9 cellular contexts compared by ENCODE assay signal in the genomic region with DNA sequence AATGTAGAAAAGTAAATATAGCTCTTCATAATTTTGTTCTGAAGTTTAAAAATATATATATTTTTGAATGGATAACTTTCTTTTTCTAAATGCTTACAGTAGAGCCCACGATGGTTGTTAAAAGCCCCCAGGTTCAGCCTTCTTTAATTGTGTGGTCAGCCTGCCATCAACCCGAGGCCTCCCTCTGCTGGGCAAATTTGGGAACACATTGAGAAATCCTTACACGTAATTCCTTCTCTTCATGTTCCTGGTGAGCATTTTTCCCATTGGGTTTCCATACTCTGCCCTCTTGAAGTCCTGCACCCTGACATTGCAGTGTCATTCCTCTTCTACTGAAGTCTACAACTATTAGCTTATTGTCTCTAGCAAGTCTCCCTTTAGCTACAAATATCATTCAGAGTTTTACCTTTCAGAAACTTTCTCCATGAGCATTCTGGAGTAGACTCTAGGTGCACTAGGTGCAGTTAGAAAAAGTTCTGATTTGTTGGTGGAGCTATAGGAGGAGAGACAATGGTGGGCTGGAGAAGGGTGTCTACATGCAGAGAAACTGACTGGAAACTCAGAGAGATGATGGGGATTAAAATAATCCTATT. TPM values are rescaled to one million over a fixed set of nuclear protein-coding genes. Genes with fewer than 3 reads are reported as not detected.
DNase-seq lines count a peak whose midpoint lies in the region; ATAC-seq and TF ChIP-seq lines count a peak whose summit lies in the region.
"Had no signal": no experiment of that assay in that cellular context is flagged by ENCODE, and none has a peak within 500 bp of the region (broad histone marks: within the 10 kb centered on the region; RNA-seq: fewer than 3 reads in every experiment).

No MANE protein-coding gene starts in this region.

- DNase-seq in NCI-H1436 (lab: John Stamatoyannopoulos, UW) (peak; percentile 17), NCI-H1436 treated with DMSO at 0.1 percent for 48 hours (lab: John Stamatoyannopoulos, UW) (no peak), breast epithelium (ENCODE audit: low spot score in 2 of 2) (no peak), kidney glomerular epithelial cell (lab: John Stamatoyannopoulos, UW) (peak; percentile 65)
- DNase-seq in stimulated activated CD8-positive, alpha-beta memory T cell treated with anti-CD3 and anti-CD28 coated beads, Interleukin-4, amount 100 ng/mL, for 48 hours = peak; percentile 66

- H3K27ac ChIP-seq in SU-DHL-6 (ENCODE audit: low read depth, low read length) (no peak overlapping the region), breast epithelium (no peak overlapping the region)
- H3K27ac ChIP-seq: BLaER1 treated with 17β-estradiol and CSF1 and Interleukin-3, amounts not matched to agents 10 nM and 100 nM had no signal

- H3F3A ChIP-seq in SU-DHL-6 (ENCODE audit: insufficient read depth) = no peaks in the 10 kb centered on the region

- TF ChIP-seq CTCF in LNCAP (IDR thresholded peaks at IDR 0.05) = peak; percentile 71
- peak; percentile 78 for TF ChIP-seq CTCF in SU-DHL-6 (IDR thresholded peaks at IDR 0.05; ENCODE audit: insufficient read depth, low read length, poor library complexity, severe bottlenecking)
- TF ChIP-seq CTCF in breast epithelium (IDR thresholded peaks at IDR 0.05) = peak; percentile 67 to 85 (median 70)

- H3K9me2 ChIP-seq in SU-DHL-6 (replicated peaks; ENCODE audit: insufficient read depth, low read length) = no peaks in the 10 kb centered on the region

- TF ChIP-seq POLR2A in breast epithelium (IDR thresholded peaks at IDR 0.05) = no peak

- no peak overlapping the region for H3K4me2 ChIP-seq in SU-DHL-6 (ENCODE audit: low read depth, low read length, poor library complexity, severe bottlenecking)
- H3K4me2 ChIP-seq: BLaER1 treated with 17β-estradiol and CSF1 and Interleukin-3, amounts not matched to agents 10 nM and 100 nM had no signal

- H3K36me3 ChIP-seq in SU-DHL-6 (ENCODE audit: low read length) (peaks cover 3% of the 10 kb centered on the region; the same call in 1 of the 2 replicates), breast epithelium (no peaks in the 10 kb centered on the region)

- H3K27me3 ChIP-seq in SU-DHL-6 (ENCODE audit: low read length) (no peaks in the 10 kb centered on the region), breast epithelium (no peaks in the 10 kb centered on the region)
- H3K27me3 ChIP-seq: BLaER1 treated with 17β-estradiol and CSF1 and Interleukin-3, amounts not matched to agents 10 nM and 100 nM had no signal

- H3K4me3 ChIP-seq in SU-DHL-6 (ENCODE audit: insufficient read depth, low read length, poor library complexity, severe bottlenecking) (no peak overlapping the region), breast epithelium (no peak overlapping the region)
- H3K4me3 ChIP-seq: BLaER1 treated with 17β-estradiol and CSF1 and Interleukin-3, amounts not matched to agents 10 nM and 100 nM had no signal

- ATAC-seq in HG02678 (IDR thresholded peaks at IDR 0.05; ENCODE audit: unreplicated experiment) = no peak

- H4K20me1 ChIP-seq in SU-DHL-6 (ENCODE audit: low read depth, low read length) = no peaks in the 10 kb centered on the region
- H4K20me1 ChIP-seq: BLaER1 treated with 17β-estradiol and CSF1 and Interleukin-3, amounts not matched to agents 10 nM and 100 nM had no signal

- H3K9ac ChIP-seq in SU-DHL-6 (ENCODE audit: low read length) = no peak overlapping the region
- H3K9ac ChIP-seq: BLaER1 treated with 17β-estradiol and CSF1 and Interleukin-3, amounts not matched to agents 10 nM and 100 nM had no signal

- intact Hi-C loops in breast epithelium (cut with DNase I; ENCODE audit: low total_unique reads) = no loop called here

- no peaks in the 10 kb centered on the region for H3K4me1 ChIP-seq in breast epithelium

- H2AFZ ChIP-seq in SU-DHL-6 (ENCODE audit: low read depth, low read length, severe bottlenecking) = no peak overlapping the region

- no peaks in the 10 kb centered on the region for H3K9me3 ChIP-seq in SU-DHL-6 (ENCODE audit: insufficient read depth, low read length)
- H3K9me3 ChIP-seq in breast epithelium = no peaks in the 10 kb centered on the region
- H3K9me3 ChIP-seq: BLaER1 treated with 17β-estradiol and CSF1 and Interleukin-3, amounts not matched to agents 10 nM and 100 nM had no signal

- H3K79me2 ChIP-seq in SU-DHL-6 (ENCODE audit: insufficient read depth, low read length) = no peaks in the 10 kb centered on the region

RNA-seq across cellular contexts. Expression of gene TRIM38, which starts 40.6 kb away (rescaled TPM):
- total RNA-seq in breast epithelium = 10 to 100 TPM; 11.8 to 16.2 (median 12.1) TPM

Comparison
In these comparisons a context has a peak if more than half of its experiments do, and no peak if none do; other contexts are left out.
1. DNase-seq: peak in NCI-H1436 (single experiment), kidney glomerular epithelial cell (single experiment) and stimulated activated CD8-positive, alpha-beta memory T cell treated with anti-CD3 and anti-CD28 coated beads, Interleukin-4, amount 100 ng/mL, for 48 hours (single experiment); none in NCI-H1436 treated with DMSO at 0.1 percent for 48 hours (single experiment) and breast epithelium (0 of 2).
2. Peak in every context shown above with its lines, with median percentiles within 50 percentile points of each other: CTCF ChIP-seq.